8 cellular contexts compared by ENCODE assay signal in the genomic region with DNA sequence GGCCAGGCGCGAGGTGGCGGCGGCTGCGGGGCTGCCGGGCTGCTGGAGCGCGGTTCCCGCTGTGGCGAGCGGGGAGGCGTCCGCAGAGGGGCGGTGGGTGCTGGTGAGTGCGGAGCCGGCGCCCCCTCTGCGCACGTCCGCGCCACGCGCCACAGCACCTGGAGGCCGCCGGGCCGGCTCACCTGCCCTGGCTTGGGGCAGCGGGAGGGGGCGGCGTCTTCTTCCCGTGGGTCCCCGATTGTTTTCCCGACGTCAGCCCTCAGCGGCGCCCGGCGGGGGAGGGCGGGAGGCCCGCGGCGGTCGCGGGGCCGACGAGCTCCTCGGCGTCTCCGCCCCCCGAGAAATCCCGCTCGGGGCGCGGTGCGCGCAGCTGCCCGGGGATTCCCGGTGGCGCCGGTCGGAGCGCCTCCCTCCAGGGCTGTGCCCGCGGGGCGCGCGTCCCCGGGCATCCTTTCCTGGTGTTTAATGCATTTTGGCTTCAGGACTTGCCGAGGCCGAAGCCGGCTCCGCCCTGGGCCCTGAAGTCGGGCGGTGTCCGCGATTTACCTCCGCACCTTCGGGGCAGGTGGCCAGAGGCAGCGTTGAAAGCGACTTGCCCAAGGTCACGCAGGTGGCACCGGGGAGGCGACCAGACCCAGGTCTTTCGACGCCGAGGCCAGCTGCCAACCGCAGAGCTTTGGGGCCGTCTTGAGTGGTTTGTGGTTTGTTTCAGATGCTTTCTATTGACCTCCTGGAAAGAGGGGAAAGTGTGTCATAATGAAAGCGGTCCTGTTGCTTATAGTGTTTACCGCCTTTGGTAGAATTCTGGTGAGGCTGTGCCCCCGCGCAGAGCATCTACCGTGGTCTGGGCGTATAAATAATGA. TPM values are rescaled to one million over a fixed set of nuclear protein-coding genes. Genes with fewer than 3 reads are reported as not detected.
DNase-seq lines count a peak whose midpoint lies in the region; ATAC-seq and TF ChIP-seq lines count a peak whose summit lies in the region.

No MANE protein-coding gene starts in this region.

- H3K4me1 ChIP-seq in right cardiac atrium (ENCODE audit: control insufficient read depth, insufficient read depth, low read length) (no peaks in the 10 kb centered on the region), rectal smooth muscle tissue (ENCODE audit: control insufficient read depth, insufficient read depth, low read length) (peaks cover 8% of the 10 kb centered on the region), uterus (no peaks in the 10 kb centered on the region)

- no peaks in the 10 kb centered on the region for H3K9me3 ChIP-seq in right cardiac atrium (ENCODE audit: control insufficient read depth, low read length)
- H3K9me3 ChIP-seq in uterus = no peaks in the 10 kb centered on the region

- TF ChIP-seq POLR2A in uterus (IDR thresholded peaks at IDR 0.05) = peak in 1 of 2 donors; percentile 49

- TF ChIP-seq CTCF in uterus (IDR thresholded peaks at IDR 0.05) = no peak

- peaks cover 15% of the 10 kb centered on the region for H3K4me1 Mint-ChIP-seq in T-helper 1 cell treated with Interleukin-12 subunit alpha and Interleukin-12 subunit beta and Interleukin-4 antibody, amounts not matched to agents 30 μg/mL and 1 μg/mL, for 36 hours (ENCODE audit: low read depth)

- DNase-seq in DMS153 (lab: John Stamatoyannopoulos, UW) (peak; percentile 38), HS-5 (ENCODE audit: low read depth) (peak; percentile 18), right cardiac atrium (peak; percentile 53 to 86 (median 81)), uterus (peak; percentile 51 to 64)

- H3K36me3 ChIP-seq in rectal smooth muscle tissue (ENCODE audit: control insufficient read depth, insufficient read depth, low read length) (no peaks in the 10 kb centered on the region), uterus (no peaks in the 10 kb centered on the region)

- H3K9ac ChIP-seq in rectal smooth muscle tissue (ENCODE audit: low read length) = peak overlapping the region; percentile 84

- H3K27me3 Mint-ChIP-seq in T-helper 1 cell treated with Interleukin-12 subunit alpha and Interleukin-12 subunit beta and Interleukin-4 antibody, amounts not matched to agents 30 μg/mL and 1 μg/mL, for 36 hours (ENCODE audit: low read depth) = peaks cover 73% of the 10 kb centered on the region

- ATAC-seq in GM21367 (IDR thresholded peaks at IDR 0.05; ENCODE audit: unreplicated experiment) = peak; percentile 59
- peak; percentile 49 to 59 for ATAC-seq in right cardiac atrium

- H3K36me3 Mint-ChIP-seq in T-helper 1 cell treated with Interleukin-12 subunit alpha and Interleukin-12 subunit beta and Interleukin-4 antibody, amounts not matched to agents 30 μg/mL and 1 μg/mL, for 36 hours (ENCODE audit: low read depth) = no peaks in the 10 kb centered on the region

- H3K27ac Mint-ChIP-seq in T-helper 1 cell treated with Interleukin-12 subunit alpha and Interleukin-12 subunit beta and Interleukin-4 antibody, amounts not matched to agents 30 μg/mL and 1 μg/mL, for 36 hours = peak overlapping the region; percentile 69

- H3K4me3 Mint-ChIP-seq in T-helper 1 cell treated with Interleukin-12 subunit alpha and Interleukin-12 subunit beta and Interleukin-4 antibody, amounts not matched to agents 30 μg/mL and 1 μg/mL, for 36 hours = peak overlapping the region; percentile 86

- H3K4me3 ChIP-seq in right cardiac atrium (ENCODE audit: low read length) = peak overlapping the region; percentile 89
- H3K4me3 ChIP-seq in rectal smooth muscle tissue (ENCODE audit: low read length) = peak overlapping the region; percentile 97
- peak overlapping the region; percentile 65 to 90 for H3K4me3 ChIP-seq in uterus

- WGBS in right cardiac atrium = under 1% methylated on average over 92 of the region's 93 CpGs

- peak overlapping the region; percentile 88 for H3K27ac ChIP-seq in angular gyrus (ENCODE audit: low read depth, low read length)
- peak overlapping the region; percentile 91 for H3K27ac ChIP-seq in right cardiac atrium (ENCODE audit: low read length)
- H3K27ac ChIP-seq in rectal smooth muscle tissue (ENCODE audit: low read depth, low read length) = peak overlapping the region; percentile 96
- H3K27ac ChIP-seq in uterus = peak overlapping the region; percentile 97 to 99

- H3K27me3 ChIP-seq in right cardiac atrium (ENCODE audit: control insufficient read depth, insufficient read depth) (no peaks in the 10 kb centered on the region), rectal smooth muscle tissue (ENCODE audit: control insufficient read depth, insufficient read depth, low read length) (no peaks in the 10 kb centered on the region), uterus (no peaks in the 10 kb centered on the region)

- intact Hi-C loops in right cardiac atrium (cut with DNase I) = no loop called here
- intact Hi-C loops in uterus (cut with DNase I; ENCODE audit: low total_unique reads) = no loop called here

- H3K9me3 Mint-ChIP-seq in T-helper 1 cell treated with Interleukin-12 subunit alpha and Interleukin-12 subunit beta and Interleukin-4 antibody, amounts not matched to agents 30 μg/mL and 1 μg/mL, for 36 hours = peaks cover 4% of the 10 kb centered on the region

RNA-seq across cellular contexts. Expression of a gene that starts 0.6 kb away (rescaled TPM):
- total RNA-seq in right cardiac atrium (10 to 100 TPM; 35.8 to 42.8 (median 39.6) TPM), uterus (10 to 100 TPM in 3 of 4 donors, 1 to 10 TPM in 1; 9.2 to 54.1 (median 29.0) TPM)
- polyA plus RNA-seq in right cardiac atrium = 15.7 TPM

Comparison
In these comparisons a context has a peak if more than half of its experiments do, and no peak if none do; other contexts are left out.
1. Peak in every context shown above with its lines: DNase-seq, ATAC-seq, H3K4me3 ChIP-seq and H3K27ac ChIP-seq.
2. DNase-seq: peak in every context shown above with its lines; median percentile 81 in right cardiac atrium; 58 in uterus; 38 in DMS153; 18 in HS-5.